15 cellular contexts compared by ENCODE assay signal in genomic region chr10:76082956-76083355, GRCh38.
A peak's percentile ranks its signal among the peaks of the same experiment; 100 is the strongest.
DNase-seq lines count a peak whose midpoint lies in the region; ATAC-seq, FAIRE-seq and TF ChIP-seq lines count a peak whose summit lies in the region.
"Had no signal": no experiment of that assay in that cellular context is flagged by ENCODE, and none has a peak within 500 bp of the region (broad histone marks: within the 10 kb centered on the region; RNA-seq: fewer than 3 reads in every experiment).

No MANE protein-coding gene starts in this region.

- peak; percentile 73 for FAIRE-seq in H54 (lab: Jason Lieb, UNC)
- FAIRE-seq: pancreas had no signal

- no peak overlapping the region for H3K14ac ChIP-seq in neuronal stem cell (ENCODE audit: low read length)

- H4K91ac ChIP-seq in neuronal stem cell (ENCODE audit: low read depth, low read length, poor library complexity): no peak overlapping the region

- no peak overlapping the region for H3K4ac ChIP-seq in neuronal stem cell (ENCODE audit: low read length)

- TF ChIP-seq EP300 in gastroesophageal sphincter (IDR thresholded peaks at IDR 0.05): no peak

- DNase-seq in H54 (ENCODE audit: insufficient read length, low spot score) (peak; percentile 52), NCI-H226 (peak; percentile 97), epithelial cell of prostate (ENCODE audit: low read depth, low spot score) (no peak), neuronal stem cell (ENCODE audit: low spot score) (peak; percentile 31), NCI-H2171 treated with DMSO at 0.1 percent for 48 hours (lab: John Stamatoyannopoulos, UW) (no peak)
- DNase-seq in activated CD8-positive, alpha-beta memory T cell treated with anti-CD3 and anti-CD28 coated beads for 24 hours: no peak
- DNase-seq: activated CD8-positive, alpha-beta memory T cell treated with anti-CD3 and anti-CD28 coated beads, Interleukin-2, amount 50 U/mL, for 48 hours; amniotic stem cell; DMS79 treated with DMSO at 0.1 percent for 48 hours; erythroblast; NCI-H2081 treated with DMSO at 0.1 percent for 48 hours; pancreas; stimulated activated CD4-positive, alpha-beta T cell treated with anti-CD3 and anti-CD28 coated beads, Interleukin-2, amount 100 ng/mL, for 24 hours; stimulated activated naive CD4-positive, alpha-beta T cell had no signal

- H3K27ac ChIP-seq in epithelial cell of prostate (peak overlapping the region; percentile 32), neuronal stem cell (replicated peaks; ENCODE audit: low read length) (no peak overlapping the region), gastroesophageal sphincter (no peak overlapping the region)
- H3K27ac ChIP-seq: pancreas had no signal

- no peak overlapping the region for H3K4me2 ChIP-seq in neuronal stem cell (ENCODE audit: insufficient read depth, low read length, poor library complexity, severe bottlenecking)

- H3K4me1 ChIP-seq in neuronal stem cell (ENCODE audit: control insufficient read depth in 2 of 2, insufficient read depth in 1 of 2, low read depth in 1 of 2, low read length in 2 of 2) (peaks cover 6 to 11% of the 10 kb centered on the region in 2 donors), gastroesophageal sphincter (peaks cover 3 to 33% (median 13%) of the 10 kb centered on the region in 3 donors)
- H3K4me1 ChIP-seq: pancreas had no signal

- no peak overlapping the region for H3K23ac ChIP-seq in neuronal stem cell (ENCODE audit: low read depth, low read length, poor library complexity)

- H3K4me3 ChIP-seq in neuronal stem cell (ENCODE audit: low read length in 2 of 2) (no peak overlapping the region), gastroesophageal sphincter (no peak overlapping the region)
- H3K4me3 ChIP-seq: pancreas had no signal

- H3K9ac ChIP-seq in neuronal stem cell (ENCODE audit: low read depth, low read length, poor library complexity): no peak overlapping the region

- ATAC-seq in gastroesophageal sphincter: no peak

- H3K9me3 ChIP-seq in neuronal stem cell (replicated peaks in 1 of 2; ENCODE audit: control insufficient read depth in 2 of 2, insufficient read depth in 1 of 2, low read depth in 1 of 2, low read length in 2 of 2): no peaks in the 10 kb centered on the region
- no peaks in the 10 kb centered on the region for H3K9me3 ChIP-seq in gastroesophageal sphincter
- H3K9me3 ChIP-seq: pancreas had no signal

- no peak for TF ChIP-seq CTCF in gastroesophageal sphincter (IDR thresholded peaks at IDR 0.05)

- peak overlapping the region; percentile 57 for H3K18ac ChIP-seq in neuronal stem cell (ENCODE audit: low read length)

- no peak overlapping the region for H2BK15ac ChIP-seq in neuronal stem cell (ENCODE audit: low read length)

- TF ChIP-seq POLR2A in H54 (IDR thresholded peaks at IDR 0.05; ENCODE audit: low read depth, low read length) (no peak), gastroesophageal sphincter (IDR thresholded peaks at IDR 0.05) (no peak)

- H3K27me3 ChIP-seq in neuronal stem cell (ENCODE audit: control insufficient read depth in 3 of 3, insufficient read depth in 3 of 3, low read depth in 1 of 3, low read length in 3 of 3): no peaks in the 10 kb centered on the region
- H3K27me3 ChIP-seq in gastroesophageal sphincter: no peaks in the 10 kb centered on the region
- H3K27me3 ChIP-seq: pancreas had no signal

- no peaks in the 10 kb centered on the region for H3K79me1 ChIP-seq in neuronal stem cell (ENCODE audit: low read depth, low read length)

- no peak overlapping the region for H2BK5ac ChIP-seq in neuronal stem cell (ENCODE audit: low read length)

- no peak overlapping the region for H4K8ac ChIP-seq in neuronal stem cell (ENCODE audit: low read depth, low read length)

- H2BK12ac ChIP-seq in neuronal stem cell (ENCODE audit: low read length): no peak overlapping the region

- H2AFZ ChIP-seq in neuronal stem cell (ENCODE audit: low read length): no peak overlapping the region

- no CpG with 5 or more reads among the region's 1 CpG for WGBS in neuronal stem cell (ENCODE audit: extremely low coverage in 2 of 2, insufficient read length in 2 of 2, insufficient replicate concordance in 1 of 2), 2 donors
- 67 to 75% methylated on average over 1 of the region's 1 CpG for WGBS in gastroesophageal sphincter (ENCODE audit: low coverage in 1 of 2), 2 donors

- H2BK120ac ChIP-seq in neuronal stem cell (ENCODE audit: low read depth, low read length): no peak overlapping the region

- H3K36me3 ChIP-seq in neuronal stem cell (replicated peaks in 1 of 2; ENCODE audit: control insufficient read depth in 2 of 2, insufficient read depth in 2 of 2, low read length in 2 of 2) (no peaks in the 10 kb centered on the region), gastroesophageal sphincter (no peaks in the 10 kb centered on the region)
- H3K36me3 ChIP-seq: pancreas had no signal

- no peak overlapping the region for H2AK5ac ChIP-seq in neuronal stem cell (ENCODE audit: low read depth, low read length)

Comparison
In these comparisons a context has a peak if more than half of its experiments do, and no peak if none do; other contexts are left out.
1. DNase-seq: peak in H54 (single experiment), NCI-H226 (single experiment) and neuronal stem cell (single experiment); none in epithelial cell of prostate (single experiment), activated CD8-positive, alpha-beta memory T cell treated with anti-CD3 and anti-CD28 coated beads for 24 hours (single experiment) and NCI-H2171 treated with DMSO at 0.1 percent for 48 hours (single experiment).